Comparison of ENCODE assay signal across 1 cellular context in the genomic region with DNA sequence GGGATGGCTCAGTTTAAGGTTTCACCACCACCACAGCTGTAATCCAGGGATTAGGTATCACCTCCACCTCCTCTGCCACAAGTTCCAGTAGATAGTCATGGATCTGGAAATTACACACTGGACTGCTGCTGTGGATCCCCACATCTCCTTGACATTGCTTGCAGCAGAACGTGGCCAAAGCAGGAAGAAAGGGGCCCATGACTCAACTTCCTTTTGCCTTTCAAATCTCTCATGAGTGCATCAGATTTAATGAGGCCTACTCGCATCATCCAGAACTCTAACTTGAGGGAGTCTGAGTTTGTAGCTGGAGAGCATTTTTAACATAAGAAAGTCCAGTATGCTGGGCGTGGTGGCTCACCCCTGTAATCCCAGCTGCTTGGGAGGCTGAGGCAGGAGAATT.
TF ChIP-seq lines count a peak whose summit lies in the region.

No MANE protein-coding gene starts in this region.

TF ChIP-seq in HepG2, 621 proteins besides CTCF, POLR2A, EP300 and RAD21 (continued from another document):
- TF ChIP-seq FOXJ3 (CRISPR knock-in tag; IDR thresholded peaks at IDR 0.05; ENCODE audit: borderline replicate concordance) = no peak
- TF ChIP-seq JUNB (CRISPR knock-in tag; IDR thresholded peaks at IDR 0.05; ENCODE audit: borderline replicate concordance) = no peak
- TF ChIP-seq, protein P1, sequence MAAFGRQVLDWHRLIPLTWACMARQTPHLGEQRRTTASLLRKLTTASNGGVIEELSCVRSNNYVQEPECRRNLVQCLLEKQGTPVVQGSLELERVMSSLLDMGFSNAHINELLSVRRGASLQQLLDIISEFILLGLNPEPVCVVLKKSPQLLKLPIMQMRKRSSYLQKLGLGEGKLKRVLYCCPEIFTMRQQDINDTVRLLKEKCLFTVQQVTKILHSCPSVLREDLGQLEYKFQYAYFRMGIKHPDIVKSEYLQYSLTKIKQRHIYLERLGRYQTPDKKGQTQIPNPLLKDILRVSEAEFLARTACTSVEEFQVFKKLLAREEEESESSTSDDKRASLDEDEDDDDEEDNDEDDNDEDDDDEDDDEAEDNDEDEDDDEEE (CRISPR knock-in tag; IDR thresholded peaks at IDR 0.05) = no peak
- no peak for TF ChIP-seq REXO4 (CRISPR knock-in tag; IDR thresholded peaks at IDR 0.05; ENCODE audit: borderline replicate concordance)
- no peak for TF ChIP-seq SIX1 (CRISPR knock-in tag; IDR thresholded peaks at IDR 0.05; ENCODE audit: borderline replicate concordance)
- no peak for TF ChIP-seq PHF5A (CRISPR knock-in tag; IDR thresholded peaks at IDR 0.05; ENCODE audit: low read depth, unreplicated experiment)
- no peak for TF ChIP-seq NBN (conservative IDR thresholded peaks at IDR 0.05)
- no peak for TF ChIP-seq ZNF777 (CRISPR knock-in tag; IDR thresholded peaks at IDR 0.05)
- no peak for TF ChIP-seq PHF8 (CRISPR knock-in tag; IDR thresholded peaks at IDR 0.05)
- TF ChIP-seq STAT5B (CRISPR knock-in tag; IDR thresholded peaks at IDR 0.05) = no peak
- no peak for TF ChIP-seq HDAC2 (CRISPR knock-in tag; IDR thresholded peaks at IDR 0.05)
- no peak for TF ChIP-seq POGK (CRISPR knock-in tag; conservative IDR thresholded peaks at IDR 0.05)
- TF ChIP-seq TBL1XR1 (IDR thresholded peaks at IDR 0.05; ENCODE audit: borderline replicate concordance, low read length, partially characterized antibody) = no peak
